ENCODE assay signal across 21 cellular contexts in the genomic region with DNA sequence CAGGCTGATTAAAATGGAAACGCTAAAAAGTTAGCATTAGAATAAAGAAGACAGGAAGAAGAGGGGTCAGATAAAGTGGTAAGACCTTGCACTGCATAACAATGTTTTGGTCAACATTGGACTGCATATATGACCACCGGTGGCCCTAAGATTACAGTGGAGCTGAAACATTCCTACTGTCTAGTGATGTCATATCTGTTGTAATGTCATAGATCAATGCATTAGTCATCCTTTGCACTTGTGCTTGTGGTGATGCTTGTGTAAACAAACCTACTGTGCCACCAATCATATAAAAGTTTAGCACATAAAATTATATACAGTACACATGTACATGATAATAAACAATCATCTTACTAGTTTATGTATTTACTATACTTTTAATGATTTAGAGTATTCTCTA.
DNase-seq lines count a peak whose midpoint lies in the region; ATAC-seq, FAIRE-seq and TF ChIP-seq lines count a peak whose summit lies in the region.
"Had no signal": no experiment of that assay in that cellular context is flagged by ENCODE, and none has a peak within 500 bp of the region (broad histone marks: within the 10 kb centered on the region; RNA-seq: fewer than 3 reads in every experiment).

No MANE protein-coding gene starts in this region.

- no peaks in the 10 kb centered on the region for H4K20me1 ChIP-seq in HepG2 (ENCODE audit: insufficient read depth, low read length)

- no peak overlapping the region for H3K9ac ChIP-seq in HepG2 (ENCODE audit: insufficient read depth, low read depth, low read length)
- H3K9ac ChIP-seq: KMS-11 had no signal

- H3K27me3 ChIP-seq in bronchial epithelial cell (ENCODE audit: control insufficient read depth, insufficient read depth, low read length) (no peaks in the 10 kb centered on the region), HepG2 (ENCODE audit: control insufficient read depth in 1 of 2, insufficient read depth in 2 of 2, low read length in 2 of 2) (no peaks in the 10 kb centered on the region)
- H3K27me3 ChIP-seq: heart right ventricle had no signal

- no peak for TF ChIP-seq CTCF in NB4 (IDR thresholded peaks at IDR 0.05; ENCODE audit: low read depth, low read length)
- TF ChIP-seq CTCF in bronchial epithelial cell (IDR thresholded peaks at IDR 0.05; ENCODE audit: insufficient read depth, low read length, severe bottlenecking), result no peak
- no peak for TF ChIP-seq CTCF in HepG2 (CRISPR knock-in tag; IDR thresholded peaks at IDR 0.05)

- H2AFZ ChIP-seq in HepG2 (ENCODE audit: low read length), result no peak overlapping the region
- H2AFZ ChIP-seq: PC-9 had no signal

- CTCF ChIA-PET in HepG2 (lab: Yijun Ruan, JAX; ENCODE audit: low intra/inter-chr PET ratio, low total read pairs), result no interaction called here
- CTCF ChIA-PET in HEK293T (lab: Yijun Ruan, JAX), result no interaction called here

- FAIRE-seq in bronchial epithelial cell (lab: Jason Lieb, UNC) (no peak), HepG2 (lab: Jason Lieb, UNC) (no peak)

- no peak overlapping the region for H3K4me2 ChIP-seq in HepG2 (ENCODE audit: low read depth, low read length)
- H3K4me2 ChIP-seq: KMS-11, PC-9 had no signal

- TF ChIP-seq EP300 in HepG2 (IDR thresholded peaks at IDR 0.05; ENCODE audit: low read depth in 2 of 2, low read length in 2 of 2) (no peak), HepG2 (CRISPR knock-in tag; IDR thresholded peaks at IDR 0.05; ENCODE audit: borderline replicate concordance) (no peak)

- TF ChIP-seq POLR2A in NB4 (IDR thresholded peaks at IDR 0.05; ENCODE audit: extremely low read depth, insufficient read length) (no peak), HepG2 (IDR thresholded peaks at IDR 0.05; ENCODE audit: insufficient read depth in 1 of 2, low read depth in 2 of 2, low read length in 2 of 2) (no peak)

- intact Hi-C loops in HepG2 (cut with micrococcal nuclease; ENCODE audit: unreplicated experiment), result loop anchor here (5.0 kb wide), 1 partner anchor 79 kb away; the partner anchor contains the start of gene CLOCK

- no peaks in the 10 kb centered on the region for H3K4me1 ChIP-seq in HepG2 (ENCODE audit: insufficient read depth, low read length)
- H3K4me1 ChIP-seq: HAP-1, heart right ventricle had no signal

- H3K79me2 ChIP-seq in HepG2 (ENCODE audit: insufficient read depth, low read length), result no peaks in the 10 kb centered on the region

- no peaks in the 10 kb centered on the region for H3K9me3 ChIP-seq in HepG2 (ENCODE audit: low read length)
- H3K9me3 ChIP-seq: HAP-1 had no signal

- H3K36me3 ChIP-seq in bronchial epithelial cell (ENCODE audit: control insufficient read depth, insufficient read depth, low read length), result peaks cover 3% of the 10 kb centered on the region
- peaks cover 4 to 12% of the 10 kb centered on the region in 2 experiments; a peak in 3 of 5 replicates for H3K36me3 ChIP-seq in HepG2 (replicated peaks in 1 of 2; ENCODE audit: control insufficient read depth in 1 of 2, insufficient read depth in 2 of 2, low read length in 2 of 2)

- ATAC-seq in HepG2, result no peak; the same call in 2 of the 3 replicates
- ATAC-seq: heart right ventricle; stimulated activated memory B cell treated with anti-CD40 and anti-IgM and Interleukin-4, amounts not matched to agents 10 μg/mL and 1 μg/mL and 100 μg/mL, for 72 hours had no signal

- POLR2A ChIA-PET in HepG2 (lab: Yijun Ruan, JAX) (no interaction called here), HEK293T (lab: Yijun Ruan, JAX) (no interaction called here)

- DNase-seq in DMS53 treated with DMSO at 0.1 percent for 48 hours (lab: John Stamatoyannopoulos, UW; ENCODE audit: unreplicated experiment) (peak; percentile 21), NB4 (ENCODE audit: low read depth) (peak; percentile 6), bronchial epithelial cell (ENCODE audit: low read depth) (peak; percentile 64), HepG2 (ENCODE audit: low spot score) (peak; percentile 49), HEK293T (ENCODE audit: extremely low spot score) (no peak), SK-N-DZ (ENCODE audit: low spot score) (no peak)
- DNase-seq in activated CD4-positive, alpha-beta T cell treated with anti-CD3 and anti-CD28 coated beads, Interleukin-2, amount 50 U/mL, for 4 hours, result no peak
- DNase-seq in activated naive CD4-positive, alpha-beta T cell treated with Interleukin-2 at 50 U/mL for 16 hours, result no peak
- DNase-seq: activated CD4-positive, alpha-beta T cell treated with anti-CD3 and anti-CD28 coated beads for 1 hour; activated CD8-positive, alpha-beta memory T cell treated with anti-CD3 and anti-CD28 coated beads, Interleukin-2, amount 50 U/mL, for 4 hours; activated naive CD4-positive, alpha-beta T cell; caudate nucleus; DMS79 treated with DMSO at 0.1 percent for 48 hours; effector memory CD4-positive, alpha-beta T cell; heart right ventricle; NCI-H510A treated with DMSO at 0.1 percent for 48 hours; T-helper 2 cell had no signal

- no TSS peak for BruUV-seq in HepG2 (replicated peaks; lab: Mats Ljungman, UMichigan)

- whole genome bisulfite sequencing in HepG2 (ENCODE audit: low lambda C conversion rate), result 84% methylated on average over 2 of the region's 2 CpGs

- no peak for TF ChIP-seq RAD21 in HepG2 (CRISPR knock-in tag; IDR thresholded peaks at IDR 0.05)

- in situ Hi-C loops in HepG2 (cut with HindIII; ENCODE audit: extremely low pct_ligation_motif_present, low pct_unique_long_range_greater_than_20kb), result loop anchor here (25.0 kb wide), 1 partner anchor 269 kb away; no protein-coding TSS in a partner anchor

- H3K4me3 ChIP-seq in NB4 (ENCODE audit: low read depth, low read length), result no peak overlapping the region
- no peak overlapping the region for H3K4me3 ChIP-seq in bronchial epithelial cell (ENCODE audit: low read depth, low read length)
- H3K4me3 ChIP-seq in HepG2 (replicated peaks in 1 of 3; ENCODE audit: insufficient read depth in 1 of 3, low read depth in 2 of 3, low read length in 3 of 3), result no peak overlapping the region
- H3K4me3 ChIP-seq: HAP-1, heart right ventricle, PC-9 had no signal

- no peak overlapping the region for H3K27ac ChIP-seq in HepG2 (ENCODE audit: extremely low read length, insufficient read depth, low read length)
- H3K27ac ChIP-seq: heart right ventricle, KMS-11, PC-9 had no signal

TF ChIP-seq in HepG2, 621 proteins besides CTCF, POLR2A, EP300 and RAD21:
- TF ChIP-seq PITX1 (CRISPR knock-in tag; IDR thresholded peaks at IDR 0.05) (no peak), MZF1 (CRISPR knock-in tag; IDR thresholded peaks at IDR 0.05; ENCODE audit: borderline replicate concordance) (no peak), FOSL2 (CRISPR knock-in tag; IDR thresholded peaks at IDR 0.05) (peak; percentile 78), RFX3 (CRISPR knock-in tag; IDR thresholded peaks at IDR 0.05) (no peak), CREB1 (IDR thresholded peaks at IDR 0.05) (peak; percentile 76), CREB1 (CRISPR knock-in tag; IDR thresholded peaks at IDR 0.05) (no peak), BHLHE40 (IDR thresholded peaks at IDR 0.05; ENCODE audit: low read length) (peak; percentile 7; the same call in 1 of the 2 replicates), CEBPB (IDR thresholded peaks at IDR 0.05; ENCODE audit: borderline replicate concordance, low read depth, low read length) (no peak), ATF7 (IDR thresholded peaks at IDR 0.05) (peak; percentile 37; the same call in 1 of the 2 replicates), ATF7 (CRISPR knock-in tag; IDR thresholded peaks at IDR 0.05) (no peak), ZBTB21 (CRISPR knock-in tag; IDR thresholded peaks at IDR 0.05) (peak; percentile 80)

TF ChIP-seq in HEK293T, 16 proteins besides CTCF, POLR2A, EP300 and RAD21:
- TF ChIP-seq CTBP1 (IDR thresholded peaks at IDR 0.05; ENCODE audit: borderline replicate concordance), result no peak

Comparison
In these comparisons a context has a peak if more than half of its experiments do, and no peak if none do; other contexts are left out.
1. DNase-seq: peak in DMS53 treated with DMSO at 0.1 percent for 48 hours (single experiment), NB4 (single experiment), bronchial epithelial cell (single experiment) and HepG2 (single experiment); none in HEK293T (single experiment), SK-N-DZ (single experiment), activated CD4-positive, alpha-beta T cell treated with anti-CD3 and anti-CD28 coated beads, Interleukin-2, amount 50 U/mL, for 4 hours (0 of 2) and activated naive CD4-positive, alpha-beta T cell treated with Interleukin-2 at 50 U/mL for 16 hours (single experiment).